11 cellular contexts compared by ENCODE assay signal in the genomic region with DNA sequence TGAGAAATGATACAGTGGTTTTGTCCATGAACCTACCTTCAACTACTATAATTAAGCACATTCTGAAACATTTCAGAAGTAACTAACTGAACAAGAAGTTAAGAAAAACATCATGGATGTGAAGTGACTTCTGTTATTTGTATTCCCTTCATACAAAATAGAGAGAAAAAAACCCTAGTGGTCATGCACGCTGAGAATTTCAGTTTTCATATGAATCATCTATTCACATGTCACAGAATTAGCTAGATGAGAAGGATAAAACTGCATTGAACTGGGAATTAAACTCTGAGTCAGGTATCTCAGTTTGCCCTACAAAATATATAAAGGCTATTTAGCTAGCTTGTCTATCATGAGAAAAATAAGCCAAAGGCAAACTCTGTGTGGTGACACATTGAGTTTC.
DNase-seq lines count a peak whose midpoint lies in the region; ATAC-seq lines count a peak whose summit lies in the region.
"Had no signal": no experiment of that assay in that cellular context is flagged by ENCODE, and none has a peak within 500 bp of the region (broad histone marks: within the 10 kb centered on the region; RNA-seq: fewer than 3 reads in every experiment).

No MANE protein-coding gene starts in this region.

- H2BK5ac ChIP-seq in neuronal stem cell (ENCODE audit: low read length) = no peak overlapping the region

- no peak overlapping the region for H3K4ac ChIP-seq in neuronal stem cell (ENCODE audit: low read length)

- no CpG with 5 or more reads among the region's 1 CpG for WGBS in neuronal stem cell (ENCODE audit: extremely low coverage in 2 of 2, insufficient read length in 2 of 2, insufficient replicate concordance in 1 of 2), 2 donors

- no peak overlapping the region for H3K18ac ChIP-seq in neuronal stem cell (ENCODE audit: low read length)

- H3K27me3 ChIP-seq in adipocyte (replicated peaks; ENCODE audit: control insufficient read depth, insufficient read depth, low read length) = no peaks in the 10 kb centered on the region
- no peaks in the 10 kb centered on the region for H3K27me3 ChIP-seq in neuronal stem cell (ENCODE audit: control insufficient read depth in 3 of 3, insufficient read depth in 3 of 3, low read depth in 1 of 3, low read length in 3 of 3)
- H3K27me3 ChIP-seq: left lung had no signal

- H2AFZ ChIP-seq in neuronal stem cell (ENCODE audit: low read length) = no peak overlapping the region

- no peak overlapping the region for H3K4me2 ChIP-seq in neuronal stem cell (ENCODE audit: insufficient read depth, low read length, poor library complexity, severe bottlenecking)

- no peak overlapping the region for H3K23ac ChIP-seq in neuronal stem cell (ENCODE audit: low read depth, low read length, poor library complexity)

- H3K14ac ChIP-seq in neuronal stem cell (ENCODE audit: low read length) = no peak overlapping the region

- H4K8ac ChIP-seq in neuronal stem cell (ENCODE audit: low read depth, low read length) = no peak overlapping the region

- DNase-seq in adipocyte (ENCODE audit: low read depth) (peak; percentile 4), hippocampal formation (lab: John Stamatoyannopoulos, UW) (no peak), neuronal stem cell (ENCODE audit: low spot score) (no peak), cerebellar nuclear complex (lab: John Stamatoyannopoulos, UW) (no peak)
- DNase-seq: left lung, natural killer cell had no signal

- no peak overlapping the region for H4K91ac ChIP-seq in neuronal stem cell (ENCODE audit: low read depth, low read length, poor library complexity)

- no peak overlapping the region for H2BK120ac ChIP-seq in neuronal stem cell (ENCODE audit: low read depth, low read length)

- H3K9me3 ChIP-seq in adipocyte (ENCODE audit: control insufficient read depth, low read length) (no peaks in the 10 kb centered on the region), neuronal stem cell (replicated peaks in 1 of 2; ENCODE audit: control insufficient read depth in 2 of 2, insufficient read depth in 1 of 2, low read depth in 1 of 2, low read length in 2 of 2) (no peaks in the 10 kb centered on the region)

- no peaks in the 10 kb centered on the region for H3K79me1 ChIP-seq in neuronal stem cell (ENCODE audit: low read depth, low read length)

- H3K36me3 ChIP-seq in adipocyte (ENCODE audit: control insufficient read depth, insufficient read depth, low read length, severe bottlenecking) = no peaks in the 10 kb centered on the region
- no peaks in the 10 kb centered on the region for H3K36me3 ChIP-seq in neuronal stem cell (replicated peaks in 1 of 2; ENCODE audit: control insufficient read depth in 2 of 2, insufficient read depth in 2 of 2, low read length in 2 of 2)
- H3K36me3 ChIP-seq: left lung had no signal

- H3K4me3 ChIP-seq in adipocyte (ENCODE audit: low read length) = no peak overlapping the region
- H3K4me3 ChIP-seq in neuronal stem cell (ENCODE audit: low read length in 2 of 2) = no peak overlapping the region
- H3K4me3 ChIP-seq: left lung had no signal

- no peak overlapping the region for H3K27ac ChIP-seq in neuronal stem cell (replicated peaks; ENCODE audit: low read length)
- H3K27ac ChIP-seq: epithelial cell of prostate, left lung had no signal

- H2AK5ac ChIP-seq in neuronal stem cell (ENCODE audit: low read depth, low read length) = no peak overlapping the region

- H2BK15ac ChIP-seq in neuronal stem cell (ENCODE audit: low read length) = no peak overlapping the region

- H3K9ac ChIP-seq in adipocyte (ENCODE audit: low read length) (no peak overlapping the region), neuronal stem cell (ENCODE audit: low read depth, low read length, poor library complexity) (no peak overlapping the region)

- H2BK12ac ChIP-seq in neuronal stem cell (ENCODE audit: low read length) = no peak overlapping the region

- no peaks in the 10 kb centered on the region for H3K4me1 ChIP-seq in adipocyte (ENCODE audit: control insufficient read depth, insufficient read depth, low read length)
- H3K4me1 ChIP-seq in neuronal stem cell (ENCODE audit: control insufficient read depth in 2 of 2, insufficient read depth in 1 of 2, low read depth in 1 of 2, low read length in 2 of 2) = no peaks in the 10 kb centered on the region
- H3K4me1 ChIP-seq: left lung had no signal

- ATAC-seq in GM18909 (IDR thresholded peaks at IDR 0.05; ENCODE audit: poor library complexity, unreplicated experiment) = peak; percentile 96
- ATAC-seq in GM21786 (IDR thresholded peaks at IDR 0.05; ENCODE audit: unreplicated experiment) = peak; percentile 79
- peak; percentile 88 for ATAC-seq in HG03095 (IDR thresholded peaks at IDR 0.05; ENCODE audit: unreplicated experiment)
- ATAC-seq in GM18520 (IDR thresholded peaks at IDR 0.05; ENCODE audit: unreplicated experiment) = no peak
- ATAC-seq: left lung, natural killer cell had no signal
